In genomic region chr17:42116705-42117396, GRCh38 we compare ENCODE assay signal across 8 cellular contexts. TPM values are rescaled to one million over a fixed set of nuclear protein-coding genes. Genes with fewer than 3 reads are reported as not detected.
DNase-seq lines count a peak whose midpoint lies in the region; ATAC-seq, FAIRE-seq and TF ChIP-seq lines count a peak whose summit lies in the region.

No MANE protein-coding gene starts in this region.

- no peak overlapping the region for H2AFZ ChIP-seq in mammary epithelial cell (ENCODE audit: low read depth, low read length)

- H3K79me2 ChIP-seq in mammary epithelial cell (ENCODE audit: insufficient read depth, low read length), result peaks cover 6% of the 10 kb centered on the region

- WGBS in mammary epithelial cell (ENCODE audit: low coverage, missing lambda C conversion rate), result 31% methylated on average over 16 of the region's 18 CpGs

- no peak for TF ChIP-seq POLR2A in H54 (IDR thresholded peaks at IDR 0.05; ENCODE audit: low read depth, low read length)

- H3K9ac ChIP-seq in mammary epithelial cell (ENCODE audit: insufficient read depth, low read length) (no peak overlapping the region), kidney (ENCODE audit: low read length in 2 of 2) (no peak overlapping the region)

- H3K4me2 ChIP-seq in mammary epithelial cell (ENCODE audit: insufficient read depth, low read depth, low read length), result no peak overlapping the region

- in situ Hi-C loops in mammary epithelial cell (cut with MboI; ENCODE audit: low sequenced_read_pairs in 2 of 2), result loop anchor here (5.0 to 25.0 kb wide), 5 partner anchors 92 to 408 kb away; partner anchors contain the start of genes CNP (in 2 of the 2), HAP1 (in 1 of the 2) and NKIRAS2 (in 1 of the 2)

- H3K27me3 Mint-ChIP-seq in activated B cell treated with CpG ODN at 0.5 μM for 24 hours, result no peaks in the 10 kb centered on the region

- peaks cover 35% of the 10 kb centered on the region for H3K36me3 Mint-ChIP-seq in activated B cell treated with CpG ODN at 0.5 μM for 24 hours (ENCODE audit: low read depth)

- DNase-seq in AG04449 (ENCODE audit: low read depth, low spot score), result no peak
- DNase-seq in H54 (ENCODE audit: insufficient read length, low spot score), result peak; percentile 77
- peak; percentile 85 to 86 for DNase-seq in NCI-H446 (lab: John Stamatoyannopoulos, UW)
- DNase-seq in activated B cell treated with CpG ODN at 0.5 μM for 24 hours, result peak; percentile 72
- peak; percentile 67 for DNase-seq in mammary epithelial cell
- peak; percentile 89 for DNase-seq in kidney
- peak; percentile 80 for DNase-seq in stimulated activated CD4-positive, alpha-beta T cell treated with anti-CD3 and anti-CD28 coated beads, Interleukin-1b, Interleukin-23, amount 100 ng/mL, for 48 hours

- peak; percentile 36 for ATAC-seq in activated B cell treated with CpG ODN at 0.5 μM for 24 hours (ENCODE audit: low read depth)
- ATAC-seq in GM21723 (IDR thresholded peaks at IDR 0.05; ENCODE audit: unreplicated experiment), result no peak

- H3K36me3 ChIP-seq in mammary epithelial cell (ENCODE audit: insufficient read depth, low read length) (peaks cover 7% of the 10 kb centered on the region), kidney (ENCODE audit: control insufficient read depth in 1 of 2, insufficient read depth in 2 of 2, low read length in 2 of 2) (peaks cover 2 to 9% of the 10 kb centered on the region in 2 donors)

- H3K9me3 ChIP-seq in mammary epithelial cell (replicated peaks; ENCODE audit: insufficient read depth, low read length) (no peaks in the 10 kb centered on the region), kidney (ENCODE audit: control insufficient read depth in 1 of 2, low read length in 2 of 2) (no peaks in the 10 kb centered on the region)

- POLR2A ChIA-PET in AG04449 (lab: Yijun Ruan, JAX) (no interaction called here), activated B cell treated with CpG ODN at 0.5 μM for 24 hours (lab: Charles Lee) (interaction anchor here (1.4 to 6.7 kb wide), 2 partner anchors 99 to 100 kb away, joined by 4 to 46 read pairs; partner anchors contain the start of gene DNAJC7)

- H3K27me3 ChIP-seq in mammary epithelial cell (ENCODE audit: insufficient read depth, low read length), result no peaks in the 10 kb centered on the region

- CTCF ChIA-PET in AG04449 (lab: Yijun Ruan, JAX), result interaction anchor here (0.6 to 25.6 kb wide), 18 partner anchors 10 to 206 kb away, joined by 3 to 451 read pairs (median 6); partner anchors contain the start of genes CNP, DNAJC7, KCNH4 and NKIRAS2
- CTCF ChIA-PET in activated B cell treated with CpG ODN at 0.5 μM for 24 hours (lab: Charles Lee), result interaction anchor here (0.6 to 10.2 kb wide), 3 partner anchors 50 to 154 kb away, joined by 3 to 110 read pairs (median 72); partner anchors contain the start of gene CNP
- CTCF ChIA-PET in mammary epithelial cell (lab: Charles Lee; ENCODE audit: low non-redundant PET), result no interaction called here

- H3K4me1 ChIP-seq in mammary epithelial cell (ENCODE audit: insufficient read depth, low read length), result peaks cover 15% of the 10 kb centered on the region
- H3K4me1 ChIP-seq in kidney (ENCODE audit: control insufficient read depth in 1 of 2, insufficient read depth in 1 of 2, low read depth in 1 of 2, low read length in 2 of 2), result peaks cover 13 to 17% of the 10 kb centered on the region in 2 donors

- dilution Hi-C loops in mammary epithelial cell (cut with HindIII; ENCODE audit: low sequenced_read_pairs), result loop anchor here (10.0 kb wide), 3 partner anchors 58 to 152 kb away; partner anchors contain the start of gene CNP

- H4K20me1 ChIP-seq in mammary epithelial cell (ENCODE audit: insufficient read depth, low read length), result no peaks in the 10 kb centered on the region

- peak overlapping the region; percentile 39 for H3K4me3 Mint-ChIP-seq in activated B cell treated with CpG ODN at 0.5 μM for 24 hours

- TF ChIP-seq CTCF in AG04449 (IDR thresholded peaks at IDR 0.05; ENCODE audit: insufficient read depth, low read length, missing control alignments) (peak; percentile 89), activated B cell treated with CpG ODN at 0.5 μM for 24 hours (IDR thresholded peaks at IDR 0.05) (peak; percentile 21), mammary epithelial cell (conservative IDR thresholded peaks at IDR 0.05 in 1 of 2, IDR thresholded peaks at IDR 0.05 in 1 of 2; ENCODE audit: extremely low read depth in 1 of 2, insufficient read depth in 1 of 2, low read depth in 1 of 2, low read length in 2 of 2) (peak; percentile 81 to 91), kidney (IDR thresholded peaks at IDR 0.05; ENCODE audit: borderline replicate concordance, extremely low read depth, insufficient read depth) (peak; percentile 87)

- no peak for FAIRE-seq in H54 (lab: Jason Lieb, UNC)
- FAIRE-seq in kidney (lab: Jason Lieb, UNC), result peak; percentile 33

- intact Hi-C loops in activated B cell treated with CpG ODN at 0.5 μM for 24 hours (cut with micrococcal nuclease) (loop anchor here (1.0 to 2.0 kb wide), 8 partner anchors 19 to 379 kb away; partner anchors contain the start of genes DNAJC7 and ZNF385C), mammary epithelial cell (cut with micrococcal nuclease) (loop anchor here (1.0 to 10.0 kb wide), 5 partner anchors 50 to 288 kb away; no protein-coding TSS in a partner anchor), kidney (cut with DNase I) (loop anchor here (5.0 kb wide), 1 partner anchor 155 kb away; no protein-coding TSS in a partner anchor)

- H3K4me3 ChIP-seq in AG04449 (ENCODE audit: low read depth, low read length) (no peak overlapping the region), mammary epithelial cell (replicated peaks in 1 of 3; ENCODE audit: insufficient read depth in 1 of 3, low read depth in 2 of 3, low read length in 3 of 3) (no peak overlapping the region), kidney (ENCODE audit: low read length in 2 of 2) (no peak overlapping the region)

- H3K27ac Mint-ChIP-seq in activated B cell treated with CpG ODN at 0.5 μM for 24 hours, result peak overlapping the region; percentile 64

- no TSS peak for BruUV-seq in mammary epithelial cell (replicated peaks; lab: Mats Ljungman, UMichigan)

- no peaks in the 10 kb centered on the region for H3K9me3 Mint-ChIP-seq in activated B cell treated with CpG ODN at 0.5 μM for 24 hours

- peaks cover 59% of the 10 kb centered on the region for H3K4me1 Mint-ChIP-seq in activated B cell treated with CpG ODN at 0.5 μM for 24 hours

- no peak overlapping the region for H3K27ac ChIP-seq in mammary epithelial cell (ENCODE audit: insufficient read depth, low read depth, low read length)
- no peak overlapping the region for H3K27ac ChIP-seq in kidney (ENCODE audit: low read depth in 2 of 2, low read length in 2 of 2)

RNA-seq across cellular contexts. Expression of gene KAT2A, which starts 4.3 kb away (rescaled TPM):
- 33.4 and 40.1 TPM in 2 replicates for total RNA-seq in activated B cell treated with CpG ODN at 0.5 μM for 24 hours
- 10 to 100 TPM; 12.7 to 30.4 TPM for total RNA-seq in mammary epithelial cell
- 24.6 TPM for polyA plus RNA-seq in mammary epithelial cell
- 22.1 TPM for polyA minus RNA-seq in mammary epithelial cell
- total RNA-seq in kidney, result 38.6 TPM
- 38.6 TPM for polyA plus RNA-seq in kidney (ENCODE audit: insufficient read depth, low read depth, low replicate concordance)

RNA-seq across cellular contexts. Expression of gene DHX58, which starts 4.3 kb away (rescaled TPM):
- total RNA-seq in activated B cell treated with CpG ODN at 0.5 μM for 24 hours (21.9 and 22.4 TPM in 2 replicates), mammary epithelial cell (10 to 100 TPM; 11.7 to 12.2 TPM), kidney (27.5 TPM)
- polyA plus RNA-seq in mammary epithelial cell (4.8 TPM), kidney (ENCODE audit: insufficient read depth, low read depth, low replicate concordance) (22.1 TPM)
- polyA minus RNA-seq in mammary epithelial cell, result 11.0 TPM

RNA-seq across cellular contexts. Expression of gene HSPB9, which starts 5.8 kb away (rescaled TPM):
- total RNA-seq in activated B cell treated with CpG ODN at 0.5 μM for 24 hours (not detected in 2 replicates), mammary epithelial cell (not detected), kidney (not detected)
- polyA plus RNA-seq in mammary epithelial cell (not detected), kidney (ENCODE audit: insufficient read depth, low read depth, low replicate concordance) (0.99 TPM)
- not detected for polyA minus RNA-seq in mammary epithelial cell

RNA-seq across cellular contexts. Expression of gene ZNF385C, which starts 18.6 kb away (rescaled TPM):
- total RNA-seq in activated B cell treated with CpG ODN at 0.5 μM for 24 hours (16.7 and 17.0 TPM in 2 replicates), mammary epithelial cell (under 1 TPM; 0.17 to 0.28 TPM), kidney (1.2 TPM)
- polyA plus RNA-seq in mammary epithelial cell (0.10 TPM), kidney (ENCODE audit: insufficient read depth, low read depth, low replicate concordance) (1.1 TPM)
- polyA minus RNA-seq in mammary epithelial cell, result 0.31 TPM

RNA-seq across cellular contexts. Expression of gene RAB5C, which starts 37.9 kb away (rescaled TPM):
- total RNA-seq in activated B cell treated with CpG ODN at 0.5 μM for 24 hours (79.1 and 82.2 TPM in 2 replicates), mammary epithelial cell (100 to 1,000 TPM in 1 of 2 donors, 10 to 100 TPM in 1; 98.4 to 135 TPM), kidney (159 TPM)
- polyA plus RNA-seq in mammary epithelial cell (176 TPM), kidney (ENCODE audit: insufficient read depth, low read depth, low replicate concordance) (286 TPM)
- polyA minus RNA-seq in mammary epithelial cell, result 114 TPM

Comparison
In these comparisons a context has a peak if more than half of its experiments do, and no peak if none do; other contexts are left out.
1. CTCF ChIP-seq: peak in every context shown above with its lines; median percentile 89 in AG04449; 87 in kidney; 86 in mammary epithelial cell; 21 in activated B cell treated with CpG ODN at 0.5 μM for 24 hours.